In genomic region chr4:88341227-88342192, GRCh38 we compare ENCODE assay signal across 8 cellular contexts. TPM values are rescaled to one million over a fixed set of nuclear protein-coding genes. Genes with fewer than 3 reads are reported as not detected.
DNase-seq lines count a peak whose midpoint lies in the region; ATAC-seq and TF ChIP-seq lines count a peak whose summit lies in the region.

No MANE protein-coding gene starts in this region.

- H3K4me1 ChIP-seq in gastrocnemius medialis, result peaks cover 9 to 16% of the 10 kb centered on the region in 2 donors

- no peaks in the 10 kb centered on the region for H3K9me3 ChIP-seq in gastrocnemius medialis

- peak; percentile 24 to 69 for TF ChIP-seq POLR2A in gastrocnemius medialis (IDR thresholded peaks at IDR 0.05)

- intact Hi-C loops in Right ventricle myocardium superior (cut with DNase I) (loop anchor here (10.0 kb wide), 1 partner anchor 57 kb away; the partner anchor contains the start of gene PPM1K), gastrocnemius medialis (cut with DNase I; ENCODE audit: low total_unique reads) (loop anchor here (1.0 to 5.0 kb wide), 3 partner anchors 44 to 99 kb away; partner anchors contain the start of gene PPM1K)

- peak overlapping the region; percentile 84 to 90 (median 88) for H3K27ac ChIP-seq in gastrocnemius medialis

- no peaks in the 10 kb centered on the region for H3K27me3 ChIP-seq in gastrocnemius medialis

- no peak for TF ChIP-seq CTCF in gastrocnemius medialis (IDR thresholded peaks at IDR 0.05 in 4 of 5, conservative IDR thresholded peaks at IDR 0.05 in 1 of 5)

- ATAC-seq in GM21619 (IDR thresholded peaks at IDR 0.05; ENCODE audit: unreplicated experiment) (peak; percentile 66), Right ventricle myocardium superior (ENCODE audit: poor library complexity) (peak; percentile 97), gastrocnemius medialis (peak; percentile 100), HG03457 (IDR thresholded peaks at IDR 0.05; ENCODE audit: unreplicated experiment) (no peak), HG02759 (IDR thresholded peaks at IDR 0.05; ENCODE audit: unreplicated experiment) (no peak)

- no peaks in the 10 kb centered on the region for H3K36me3 ChIP-seq in gastrocnemius medialis

- DNase-seq in SK-MEL-5 (ENCODE audit: low read depth, low spot score), result peak; percentile 16
- peak; percentile 40 for DNase-seq in Right ventricle myocardium superior
- peak; percentile 55 to 72 for DNase-seq in gastrocnemius medialis
- DNase-seq in stimulated activated CD4-positive, alpha-beta T cell treated with anti-CD3 and anti-CD28 coated beads, Interleukin-15, amount 100 ng/mL, for 24 hours, result no peak
- no peak for DNase-seq in effector CD8-positive, alpha-beta T cell (lab: John Stamatoyannopoulos, UW)

- in situ Hi-C loops in SK-MEL-5 (cut with HindIII; ENCODE audit: low pct_unique_long_range_greater_than_20kb, low sequenced_read_pairs) (no loop called here), gastrocnemius medialis (cut with MboI; ENCODE audit: low sequenced_read_pairs in 4 of 4) (no loop called here)

- no peak overlapping the region for H3K4me3 ChIP-seq in gastrocnemius medialis

RNA-seq across cellular contexts. Expression of gene HERC6, which starts 37.1 kb away (rescaled TPM):
- total RNA-seq in SK-MEL-5 (2014; rRNA removed; shearing (Covaris generic)), result 2.0 and 2.8 TPM in 2 replicates
- 2.0 and 3.0 TPM in 2 replicates for polyA plus RNA-seq in SK-MEL-5 (2015; cell fraction: cytosol; rRNA removed)
- 1.3 and 1.5 TPM in 2 replicates for polyA plus RNA-seq in SK-MEL-5 (2015; cell fraction: nucleus; rRNA removed)
- total RNA-seq in Right ventricle myocardium superior (6.3 TPM), gastrocnemius medialis (1 to 10 TPM in 2 of 4 donors, under 1 TPM in 2; 0.42 to 1.6 (median 1.0) TPM)

RNA-seq across cellular contexts. Expression of gene PPM1K, which starts 57.1 kb away (rescaled TPM):
- 3.0 and 4.8 TPM in 2 replicates for total RNA-seq in SK-MEL-5 (2014; rRNA removed; shearing (Covaris generic))
- polyA plus RNA-seq in SK-MEL-5 (2015; cell fraction: cytosol; rRNA removed), result 2.6 and 3.8 TPM in 2 replicates
- polyA plus RNA-seq in SK-MEL-5 (2015; cell fraction: nucleus; rRNA removed), result 5.5 and 6.2 TPM in 2 replicates
- total RNA-seq in Right ventricle myocardium superior (160 TPM), gastrocnemius medialis (1 to 10 TPM; 3.3 to 9.5 (median 6.9) TPM)

Comparison
In these comparisons a context has a peak if more than half of its experiments do, and no peak if none do; other contexts are left out.
1. ATAC-seq: peak in GM21619 (single experiment), Right ventricle myocardium superior (single experiment) and gastrocnemius medialis (2 of 2); none in HG03457 (single experiment) and HG02759 (single experiment).
2. DNase-seq: peak in SK-MEL-5 (single experiment), Right ventricle myocardium superior (single experiment) and gastrocnemius medialis (2 of 2); none in stimulated activated CD4-positive, alpha-beta T cell treated with anti-CD3 and anti-CD28 coated beads, Interleukin-15, amount 100 ng/mL, for 24 hours (single experiment) and effector CD8-positive, alpha-beta T cell (single experiment).
3. RNA of gene PPM1K, which starts 57.1 kb away (total RNA-seq): 160 TPM in Right ventricle myocardium superior (single experiment); 3.3 to 9.5 TPM in gastrocnemius medialis and 3.0 to 4.8 TPM in SK-MEL-5; every median in the first group is over 10 times any median in the second.